ENCODE assay signal across 19 cellular contexts in genomic region chr4:89807441-89808140, GRCh38.
"Had no signal": no experiment of that assay in that cellular context is flagged by ENCODE, and none has a peak within 500 bp of the region (broad histone marks: within the 10 kb centered on the region; RNA-seq: fewer than 3 reads in every experiment).

No MANE protein-coding gene starts in this region.

- ATAC-seq: foreskin keratinocyte; gastroesophageal sphincter; heart left ventricle; left cardiac atrium; left lung; left ventricle myocardium superior; lower lobe of right lung; mucosa of descending colon; naive thymus-derived CD8-positive, alpha-beta T cell had no signal

- H3K36me3 Mint-ChIP-seq: immature natural killer cell, naive B cell had no signal

- H3K4me1 Mint-ChIP-seq: immature natural killer cell; naive B cell; naive thymus-derived CD8-positive, alpha-beta T cell had no signal

- DNase-seq: dermis blood vessel endothelial cell; effector CD4-positive, alpha-beta T cell; effector memory CD4-positive, alpha-beta T cell; foreskin keratinocyte; heart left ventricle; hypothalamus; immature natural killer cell; islet precursor cell; kidney; left cardiac atrium; left lung; left ventricle myocardium superior; lower lobe of right lung; mesenchymal stem cell; mucosa of descending colon; naive B cell; naive thymus-derived CD8-positive, alpha-beta T cell had no signal

- H3K4me3 Mint-ChIP-seq: immature natural killer cell; mesothelial cell of epicardium; naive B cell; naive thymus-derived CD8-positive, alpha-beta T cell had no signal

- H3K27ac Mint-ChIP-seq: immature natural killer cell, naive B cell had no signal

- H3K9me3 Mint-ChIP-seq: naive thymus-derived CD8-positive, alpha-beta T cell had no signal

- H3K27me3 Mint-ChIP-seq: naive B cell; naive thymus-derived CD8-positive, alpha-beta T cell had no signal
